ENCODE assay signal across 14 cellular contexts in genomic region chr17:75970011-75970523, GRCh38. TPM values are rescaled to one million over a fixed set of nuclear protein-coding genes. Genes with fewer than 3 reads are reported as not detected.
DNase-seq lines count a peak whose midpoint lies in the region; ATAC-seq and TF ChIP-seq lines count a peak whose summit lies in the region.
"Had no signal": no experiment of that assay in that cellular context is flagged by ENCODE, and none has a peak within 500 bp of the region (broad histone marks: within the 10 kb centered on the region; RNA-seq: fewer than 3 reads in every experiment).

No MANE protein-coding gene starts in this region.

- H3K4me1 ChIP-seq in BLaER1 treated with 17β-estradiol and CSF1 and Interleukin-3, amounts not matched to agents 10 nM and 100 nM, result peaks cover 16 to 45% (median 36%) of the 10 kb centered on the region in 10 experiments
- H3K4me1 ChIP-seq in IMR-90 (ENCODE audit: control insufficient read depth, insufficient read depth, low read length) (0 out of 2 replicates have a peak, but pooled peaks cover 1% of the 10 kb centered on the region), adipocyte (ENCODE audit: control insufficient read depth, insufficient read depth, low read length) (peaks cover 4% of the 10 kb centered on the region), lower lobe of right lung (peaks cover 11% of the 10 kb centered on the region), esophagus muscularis mucosa (peaks cover 0 to 10% (median 2%) of the 10 kb centered on the region in 4 donors)

- WGBS in IMR-90 (ENCODE audit: extremely low coverage in 2 of 2, insufficient read length in 1 of 2), 2 experiments, result 75% methylated on average over 1 of the region's 4 CpGs; no CpG with 5 or more reads in 1 of the 2 experiments
- 57% methylated on average over 4 of the region's 4 CpGs for WGBS in esophagus muscularis mucosa

- no peak overlapping the region for H4K91ac ChIP-seq in IMR-90 (ENCODE audit: insufficient read depth, low read depth, low read length)

- no peak overlapping the region for H2BK5ac ChIP-seq in IMR-90 (ENCODE audit: low read depth, low read length, poor library complexity, severe bottlenecking)

- H2AK9ac ChIP-seq in IMR-90 (replicated peaks; ENCODE audit: low read depth, low read length, poor library complexity), result no peak overlapping the region

- H3K4me3 ChIP-seq in BLaER1 treated with 17β-estradiol and CSF1 and Interleukin-3, amounts not matched to agents 10 nM and 100 nM, result peak overlapping the region in 4 of 10 experiments; percentile 15 to 53 (median 35); a peak in 5 of 20 replicates
- H3K4me3 ChIP-seq in IMR-90 (ENCODE audit: insufficient read depth, low read depth, low read length), result no peak overlapping the region
- no peak overlapping the region for H3K4me3 ChIP-seq in adipocyte (ENCODE audit: low read length)
- H3K4me3 ChIP-seq in lower lobe of right lung, result no peak overlapping the region
- no peak overlapping the region for H3K4me3 ChIP-seq in esophagus muscularis mucosa
- H3K4me3 ChIP-seq: heart left ventricle had no signal

- DNase-seq in IMR-90 (peak; percentile 15), adipocyte (ENCODE audit: low read depth) (peak; percentile 45), lower lobe of right lung (no peak), esophagus muscularis mucosa (ENCODE audit: extremely low spot score) (no peak), globus pallidus (ENCODE audit: low spot score) (no peak)
- DNase-seq in activated CD4-positive, CD25-positive, alpha-beta regulatory T cell treated with anti-CD3 and anti-CD28 coated beads, Interleukin-2, amount 50 U/mL, for 72 hours, result no peak
- DNase-seq: activated CD4-positive, alpha-beta T cell treated with anti-CD3 and anti-CD28 coated beads for 1 hour; activated effector memory CD4-positive, alpha-beta T cell treated with Interleukin-2 at 50 U/mL for 16 hours; CD4-positive, CD25-positive, alpha-beta regulatory T cell; heart left ventricle had no signal

- no peak overlapping the region for H2BK20ac ChIP-seq in IMR-90 (ENCODE audit: low read depth, low read length)

- H3K27ac ChIP-seq in BLaER1 treated with 17β-estradiol and CSF1 and Interleukin-3, amounts not matched to agents 10 nM and 100 nM, result peak overlapping the region; percentile 68 to 88 (median 79); a peak in 21 of 22 replicates
- H3K27ac ChIP-seq in IMR-90 (ENCODE audit: insufficient read depth, low read length) (no peak overlapping the region), lower lobe of right lung (peak overlapping the region; percentile 28), esophagus muscularis mucosa (replicated peaks in 1 of 4) (no peak overlapping the region)

- no peak for TF ChIP-seq EP300 in esophagus muscularis mucosa (IDR thresholded peaks at IDR 0.05)

- no peaks in the 10 kb centered on the region for H3K27me3 ChIP-seq in BLaER1 treated with 17β-estradiol and CSF1 and Interleukin-3, amounts not matched to agents 10 nM and 100 nM
- H3K27me3 ChIP-seq in IMR-90 (ENCODE audit: control insufficient read depth, insufficient read depth, low read length) (no peaks in the 10 kb centered on the region), adipocyte (replicated peaks; ENCODE audit: control insufficient read depth, insufficient read depth, low read length) (no peaks in the 10 kb centered on the region), lower lobe of right lung (ENCODE audit: low read depth) (no peaks in the 10 kb centered on the region), esophagus muscularis mucosa (no peaks in the 10 kb centered on the region)
- H3K27me3 ChIP-seq: heart left ventricle had no signal

- no peaks in the 10 kb centered on the region; a peak in 1 of 22 replicates for H4K20me1 ChIP-seq in BLaER1 treated with 17β-estradiol and CSF1 and Interleukin-3, amounts not matched to agents 10 nM and 100 nM
- peaks cover 13% of the 10 kb centered on the region; the same call in 1 of the 2 replicates for H4K20me1 ChIP-seq in IMR-90 (ENCODE audit: insufficient read depth, low read length)

- ATAC-seq in IMR-90 (ENCODE audit: low read depth), result no peak
- ATAC-seq in lower lobe of right lung, result peak; percentile 35 to 50
- no peak for ATAC-seq in GM21381 (IDR thresholded peaks at IDR 0.05; ENCODE audit: unreplicated experiment)
- ATAC-seq: Panc1 had no signal

- H3K56ac ChIP-seq in IMR-90 (ENCODE audit: extremely low read depth, insufficient read depth, low read length), result no peak overlapping the region

- no peak overlapping the region for H4K8ac ChIP-seq in IMR-90 (ENCODE audit: low read depth in 2 of 2, low read length in 2 of 2)

- peaks cover 0 to 5% (median 0%) of the 10 kb centered on the region in 11 experiments; a peak in 1 of 22 replicates for H3K9me3 ChIP-seq in BLaER1 treated with 17β-estradiol and CSF1 and Interleukin-3, amounts not matched to agents 10 nM and 100 nM (replicated peaks in 1 of 11)
- no peaks in the 10 kb centered on the region for H3K9me3 ChIP-seq in IMR-90 (ENCODE audit: control insufficient read depth, insufficient read depth, low read length)
- H3K9me3 ChIP-seq in adipocyte (ENCODE audit: control insufficient read depth, low read length), result no peaks in the 10 kb centered on the region
- H3K9me3 ChIP-seq in lower lobe of right lung, result no peaks in the 10 kb centered on the region
- no peaks in the 10 kb centered on the region for H3K9me3 ChIP-seq in esophagus muscularis mucosa
- H3K9me3 ChIP-seq: heart left ventricle had no signal

- POLR2A ChIA-PET in IMR-90 (lab: Charles Lee; ENCODE audit: unreplicated experiment), result interaction anchor here (0.6 kb wide), 1 partner anchor 10 kb away, joined by 4 read pairs; no protein-coding TSS in a partner anchor

- no peak overlapping the region for H2BK15ac ChIP-seq in IMR-90 (ENCODE audit: low read depth, low read length)

- H2AFZ ChIP-seq in IMR-90 (replicated peaks; ENCODE audit: low read length, poor library complexity), result no peak overlapping the region

- H3K36me3 ChIP-seq in BLaER1 treated with 17β-estradiol and CSF1 and Interleukin-3, amounts not matched to agents 10 nM and 100 nM, result peaks cover 18 to 88% (median 62%) of the 10 kb centered on the region in 11 experiments
- peaks cover 13% of the 10 kb centered on the region for H3K36me3 ChIP-seq in IMR-90 (ENCODE audit: control insufficient read depth, insufficient read depth, low read length)
- peaks cover 68% of the 10 kb centered on the region for H3K36me3 ChIP-seq in adipocyte (ENCODE audit: control insufficient read depth, insufficient read depth, low read length, severe bottlenecking)
- H3K36me3 ChIP-seq in lower lobe of right lung, result peaks cover 46% of the 10 kb centered on the region
- peaks cover 0 to 52% (median 13%) of the 10 kb centered on the region in 4 donors for H3K36me3 ChIP-seq in esophagus muscularis mucosa

- no peak overlapping the region for H3K23ac ChIP-seq in IMR-90 (ENCODE audit: low read depth, low read length)

- TF ChIP-seq POLR2A in IMR-90 (IDR thresholded peaks at IDR 0.05; ENCODE audit: low read depth, low read length), result no peak
- no peak for TF ChIP-seq POLR2A in esophagus muscularis mucosa (IDR thresholded peaks at IDR 0.05; ENCODE audit: low read depth)

- no peak overlapping the region for H3K14ac ChIP-seq in IMR-90 (replicated peaks; ENCODE audit: low read depth, low read length)

- no peak overlapping the region for H2BK120ac ChIP-seq in IMR-90 (ENCODE audit: low read depth, low read length)

- H3K79me1 ChIP-seq in IMR-90 (ENCODE audit: low read depth in 1 of 2, low read length in 2 of 2), result peaks cover 12 to 43% of the 10 kb centered on the region in 2 experiments

- TF ChIP-seq CTCF in IMR-90 (conservative IDR thresholded peaks at IDR 0.05; ENCODE audit: low read depth, low read length) (no peak), lower lobe of right lung (IDR thresholded peaks at IDR 0.05) (no peak), esophagus muscularis mucosa (IDR thresholded peaks at IDR 0.05) (no peak)

- no TSS peak for BruUV-seq in IMR-90 (replicated peaks; lab: Mats Ljungman, UMichigan)

- no peak for TF ChIP-seq RAD21 in IMR-90 (IDR thresholded peaks at IDR 0.05; ENCODE audit: low read length)

- intact Hi-C loops in IMR-90 (cut with micrococcal nuclease) (no loop called here), lower lobe of right lung (cut with DNase I) (no loop called here), esophagus muscularis mucosa (cut with DNase I) (no loop called here)

- peak overlapping the region; percentile 50 to 89 (median 80) for H3K4me2 ChIP-seq in BLaER1 treated with 17β-estradiol and CSF1 and Interleukin-3, amounts not matched to agents 10 nM and 100 nM
- H3K4me2 ChIP-seq in IMR-90 (ENCODE audit: low read depth, low read length), result no peak overlapping the region

- no peak overlapping the region for H4K5ac ChIP-seq in IMR-90 (ENCODE audit: low read depth, low read length)

- H3K4ac ChIP-seq in IMR-90 (ENCODE audit: low read depth, low read length), result no peak overlapping the region

- no peak overlapping the region for H3K18ac ChIP-seq in IMR-90 (ENCODE audit: low read depth, low read length)

- dilution Hi-C loops in IMR-90 (cut with HindIII; ENCODE audit: low sequenced_read_pairs, unreplicated experiment), result no loop called here

- no peak overlapping the region for H2AK5ac ChIP-seq in IMR-90 (ENCODE audit: low read depth, low read length)

- no peaks in the 10 kb centered on the region for H3K9me1 ChIP-seq in IMR-90 (ENCODE audit: insufficient read depth, low read length)

- CTCF ChIA-PET in IMR-90 (lab: Yijun Ruan, JAX), result interaction anchor here (0.6 kb wide), 1 partner anchor 61 kb away, joined by 3 read pairs; no protein-coding TSS in a partner anchor

- in situ Hi-C loops in IMR-90 (cut with MboI; ENCODE audit: low sequenced_read_pairs), result no loop called here

- H3K9ac ChIP-seq in BLaER1 treated with 17β-estradiol and CSF1 and Interleukin-3, amounts not matched to agents 10 nM and 100 nM, result peak overlapping the region; percentile 38 to 70 (median 60); a peak in 19 of 22 replicates
- H3K9ac ChIP-seq in IMR-90 (ENCODE audit: low read depth, low read length) (no peak overlapping the region), adipocyte (ENCODE audit: low read length) (no peak overlapping the region)

RNA-seq across cellular contexts. Expression of gene ACOX1, which starts 8.9 kb away (rescaled TPM):
- 61.9 and 94.8 TPM in 2 replicates for total RNA-seq in IMR-90 (2012; rRNA removed)
- polyA plus RNA-seq in IMR-90 (2012; rRNA removed), result 14.9 and 16.1 TPM in 2 replicates
- 6.6 and 12.3 TPM in 2 replicates for polyA plus RNA-seq in IMR-90 (2012; cell fraction: cytosol; rRNA removed)
- polyA plus RNA-seq in IMR-90 (2012; cell fraction: nucleus; rRNA removed; ENCODE audit: low replicate concordance), result 13.2 and 21.8 TPM in 2 replicates
- 67.1 TPM for total RNA-seq in lower lobe of right lung
- total RNA-seq in esophagus muscularis mucosa, result 10 to 100 TPM; 45.3 to 57.4 (median 48.9) TPM

RNA-seq across cellular contexts. Expression of gene TEN1, which starts 9.0 kb away (rescaled TPM):
- total RNA-seq in IMR-90 (2012; rRNA removed), result 14.7 and 15.6 TPM in 2 replicates
- polyA plus RNA-seq in IMR-90 (2012; rRNA removed), result 17.1 and 17.9 TPM in 2 replicates
- polyA plus RNA-seq in IMR-90 (2012; cell fraction: cytosol; rRNA removed), result 18.9 and 28.9 TPM in 2 replicates
- polyA plus RNA-seq in IMR-90 (2012; cell fraction: nucleus; rRNA removed; ENCODE audit: low replicate concordance), result 34.0 and 51.0 TPM in 2 replicates
- total RNA-seq in lower lobe of right lung, result 14.6 TPM
- 10 to 100 TPM in 3 of 4 donors, 1 to 10 TPM in 1; 4.6 to 11.3 (median 10.7) TPM for total RNA-seq in esophagus muscularis mucosa

RNA-seq across cellular contexts. Expression of gene FBF1, which starts 29.2 kb away (rescaled TPM):
- total RNA-seq in IMR-90 (2012; rRNA removed) (4.5 and 5.3 TPM in 2 replicates), lower lobe of right lung (13.1 TPM), esophagus muscularis mucosa (10 to 100 TPM in 2 of 4 donors, 1 to 10 TPM in 2; 7.8 to 15.0 (median 10.4) TPM)
- polyA plus RNA-seq in IMR-90 (2012; rRNA removed), result 8.0 and 9.3 TPM in 2 replicates
- polyA plus RNA-seq in IMR-90 (2012; cell fraction: cytosol; rRNA removed), result 3.6 and 4.2 TPM in 2 replicates
- 53.0 and 87.6 TPM in 2 replicates for polyA plus RNA-seq in IMR-90 (2012; cell fraction: nucleus; rRNA removed; ENCODE audit: low replicate concordance)

RNA-seq across cellular contexts. Expression of gene CDK3, which starts 30.6 kb away (rescaled TPM):
- total RNA-seq in IMR-90 (2012; rRNA removed) (0.56 and 0.72 TPM in 2 replicates), lower lobe of right lung (8.4 TPM), esophagus muscularis mucosa (1 to 10 TPM in 2 of 4 donors, under 1 TPM in 1, not detected in 1; 0.65 to 2.2 (median 1.2) TPM)
- polyA plus RNA-seq in IMR-90 (2012; rRNA removed), result 6.7 and 8.8 TPM in 2 replicates
- polyA plus RNA-seq in IMR-90 (2012; cell fraction: cytosol; rRNA removed), result 1.7 and 2.4 TPM in 2 replicates
- polyA plus RNA-seq in IMR-90 (2012; cell fraction: nucleus; rRNA removed; ENCODE audit: low replicate concordance), result 68.1 and 111 TPM in 2 replicates

RNA-seq across cellular contexts. Expression of gene EVPL, which starts 57.0 kb away (rescaled TPM):
- total RNA-seq in IMR-90 (2012; rRNA removed) (not detected in 2 replicates), lower lobe of right lung (36.8 TPM), esophagus muscularis mucosa (1 to 10 TPM in 2 of 4 donors, under 1 TPM in 2; 0.19 to 2.1 (median 1.1) TPM)
- not detected in 2 replicates for polyA plus RNA-seq in IMR-90 (2012; rRNA removed)
- polyA plus RNA-seq in IMR-90 (2012; cell fraction: cytosol; rRNA removed), result not detected in 2 replicates
- 0.01 TPM in 1 of 2 replicates, not detected in the other for polyA plus RNA-seq in IMR-90 (2012; cell fraction: nucleus; rRNA removed; ENCODE audit: low replicate concordance)
- total RNA-seq: chondrocyte had no signal

Comparison
In these comparisons a context has a peak if more than half of its experiments do, and no peak if none do; other contexts are left out.
1. H3K27ac ChIP-seq: peak in BLaER1 treated with 17β-estradiol and CSF1 and Interleukin-3, amounts not matched to agents 10 nM and 100 nM (11 of 11) and lower lobe of right lung (single experiment); none in IMR-90 (single experiment) and esophagus muscularis mucosa (0 of 4).
2. H3K9ac ChIP-seq: peak in BLaER1 treated with 17β-estradiol and CSF1 and Interleukin-3, amounts not matched to agents 10 nM and 100 nM (11 of 11); none in IMR-90 (single experiment) and adipocyte (single experiment).
3. ATAC-seq: peak in lower lobe of right lung (2 of 2); none in IMR-90 (single experiment) and GM21381 (single experiment).
4. DNase-seq: peak in IMR-90 (single experiment) and adipocyte (single experiment); none in lower lobe of right lung (single experiment), esophagus muscularis mucosa (single experiment), activated CD4-positive, CD25-positive, alpha-beta regulatory T cell treated with anti-CD3 and anti-CD28 coated beads, Interleukin-2, amount 50 U/mL, for 72 hours (single experiment) and globus pallidus (single experiment).